20 cellular contexts compared by ENCODE assay signal in the genomic region with DNA sequence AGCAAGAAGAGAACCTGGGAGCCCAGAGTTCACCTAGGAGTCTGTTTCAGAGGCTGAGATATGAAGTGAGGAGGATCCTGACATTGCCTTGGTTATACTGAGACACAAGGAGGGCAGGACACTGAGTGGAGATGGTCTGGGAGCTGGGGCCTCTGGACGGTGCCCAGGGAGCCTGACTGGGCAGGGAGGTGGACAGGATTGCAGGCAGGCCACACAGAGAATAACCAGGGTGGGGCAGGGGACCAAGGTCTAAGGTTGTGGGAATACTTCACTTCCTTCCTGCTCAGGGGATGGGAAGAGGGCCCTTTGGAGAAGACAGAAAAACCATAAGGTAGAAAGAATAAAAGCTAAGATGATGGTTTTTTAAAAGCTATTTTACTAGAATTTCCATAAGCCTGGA. TPM values are rescaled to one million over a fixed set of nuclear protein-coding genes. Genes with fewer than 3 reads are reported as not detected.
DNase-seq lines count a peak whose midpoint lies in the region; ATAC-seq, FAIRE-seq and TF ChIP-seq lines count a peak whose summit lies in the region.
"Had no signal": no experiment of that assay in that cellular context is flagged by ENCODE, and none has a peak within 500 bp of the region (broad histone marks: within the 10 kb centered on the region; RNA-seq: fewer than 3 reads in every experiment).

No MANE protein-coding gene starts in this region.

- no peak for TF ChIP-seq CTCF in CD8-positive, alpha-beta T cell (IDR thresholded peaks at IDR 0.05)
- TF ChIP-seq CTCF in Peyer's patch (IDR thresholded peaks at IDR 0.05) = no peak

- no peak for ATAC-seq in CD8-positive, alpha-beta T cell
- peak; percentile 62 for ATAC-seq in left colon
- ATAC-seq: A549, HCT116 had no signal

- peaks cover 68% of the 10 kb centered on the region for H3K4me1 ChIP-seq in CD8-positive, alpha-beta T cell (ENCODE audit: insufficient read depth, low read length)
- H3K4me1 ChIP-seq in Peyer's patch (peaks cover 0 to 64% (median 0%) of the 10 kb centered on the region in 4 donors), small intestine (ENCODE audit: control insufficient read depth in 2 of 2, insufficient read depth in 1 of 2, low read depth in 1 of 2, low read length in 1 of 2) (peaks cover 4 to 12% of the 10 kb centered on the region in 2 donors)

- H3K27ac Mint-ChIP-seq in CD8-positive, alpha-beta T cell = peak overlapping the region; percentile 74
- H3K27ac Mint-ChIP-seq in activated T-helper 2 cell treated with anti-CD3 and anti-CD28 coated beads, Interferon-gamma antibody, Interleukin-2, Interleukin-4, amounts not matched to agents 10 μg/mL and 5 μg/mL and 100 μg/mL, durations not matched to agents 14 hours and 24 hours and 36 hours = no peak overlapping the region

- WGBS in small intestine, 3 donors = 13 to 55% (median 24%) methylated on average over 1 of the region's 1 CpG

- intact Hi-C loops in CD8-positive, alpha-beta T cell (cut with DNase I, micrococcal nuclease) = no loop called here
- intact Hi-C loops in left colon (cut with DNase I, micrococcal nuclease) = no loop called here
- intact Hi-C loops in activated T-helper 2 cell treated with anti-CD3 and anti-CD28 coated beads, Interferon-gamma antibody, Interleukin-2, Interleukin-4, amounts not matched to agents 10 μg/mL and 5 μg/mL and 100 μg/mL, durations not matched to agents 14 hours and 24 hours and 36 hours (cut with micrococcal nuclease) = no loop called here

- H3K36me3 Mint-ChIP-seq in CD8-positive, alpha-beta T cell = no peaks in the 10 kb centered on the region
- no peaks in the 10 kb centered on the region for H3K36me3 Mint-ChIP-seq in activated T-helper 2 cell treated with anti-CD3 and anti-CD28 coated beads, Interferon-gamma antibody, Interleukin-2, Interleukin-4, amounts not matched to agents 10 μg/mL and 5 μg/mL and 100 μg/mL, durations not matched to agents 14 hours and 24 hours and 36 hours (ENCODE audit: low read depth)

- POLR2A ChIA-PET in CD8-positive, alpha-beta T cell (lab: Charles Lee) = interaction anchor here (1.4 kb wide), 1 partner anchor 61 kb away, joined by 4 read pairs; no protein-coding TSS in a partner anchor

- no peak for DNase-seq in CD8-positive, alpha-beta T cell
- DNase-seq in Peyer's patch (peak in 2 of 3 donors; percentile 76), left colon (peak; percentile 60 to 71), small intestine (peak; percentile 90), activated T-cell treated with anti-CD3 and anti-CD28 coated beads for 4 hours (no peak), NCI-H2107 treated with DMSO at 0.1 percent for 48 hours (lab: John Stamatoyannopoulos, UW; ENCODE audit: unreplicated experiment) (no peak), activated gamma-delta T cell (lab: John Stamatoyannopoulos, UW) (no peak)
- DNase-seq in activated T-helper 2 cell treated with anti-CD3 and anti-CD28 coated beads, Interferon-gamma antibody, Interleukin-2, Interleukin-4, amounts not matched to agents 10 μg/mL and 5 μg/mL and 100 μg/mL, durations not matched to agents 14 hours and 24 hours and 36 hours (ENCODE audit: low spot score) = no peak
- DNase-seq: AML-193, DMS153, DMS79 treated with DMSO at 0.1 percent for 48 hours, EL, GM23248 had no signal

- FAIRE-seq in small intestine (lab: Jason Lieb, UNC) = no peak
- FAIRE-seq: A549, G401.6, GM12891, H54 had no signal

- no peaks in the 10 kb centered on the region for H3K27me3 Mint-ChIP-seq in CD8-positive, alpha-beta T cell (ENCODE audit: low read depth)
- no peaks in the 10 kb centered on the region for H3K27me3 Mint-ChIP-seq in activated T-helper 2 cell treated with anti-CD3 and anti-CD28 coated beads, Interferon-gamma antibody, Interleukin-2, Interleukin-4, amounts not matched to agents 10 μg/mL and 5 μg/mL and 100 μg/mL, durations not matched to agents 14 hours and 24 hours and 36 hours (ENCODE audit: low read depth)

- no peaks in the 10 kb centered on the region for H3K27me3 ChIP-seq in CD8-positive, alpha-beta T cell (ENCODE audit: insufficient read depth, low read length)
- H3K27me3 ChIP-seq in Peyer's patch (no peaks in the 10 kb centered on the region), small intestine (ENCODE audit: control insufficient read depth in 2 of 2, insufficient read depth in 2 of 2, low read length in 2 of 2) (no peaks in the 10 kb centered on the region)
- H3K27me3 ChIP-seq: BLaER1 had no signal

- no peaks in the 10 kb centered on the region for H3K36me3 ChIP-seq in CD8-positive, alpha-beta T cell (ENCODE audit: insufficient read depth, low read length)
- H3K36me3 ChIP-seq in Peyer's patch = no peaks in the 10 kb centered on the region
- no peaks in the 10 kb centered on the region for H3K36me3 ChIP-seq in small intestine (ENCODE audit: control insufficient read depth in 2 of 2, insufficient read depth in 2 of 2, low read length in 2 of 2)
- H3K36me3 ChIP-seq: BLaER1 had no signal

- no peak overlapping the region for H3K4me3 Mint-ChIP-seq in CD8-positive, alpha-beta T cell
- no peak overlapping the region for H3K4me3 Mint-ChIP-seq in activated T-helper 2 cell treated with anti-CD3 and anti-CD28 coated beads, Interferon-gamma antibody, Interleukin-2, Interleukin-4, amounts not matched to agents 10 μg/mL and 5 μg/mL and 100 μg/mL, durations not matched to agents 14 hours and 24 hours and 36 hours (ENCODE audit: low read depth)

- H3K4me1 Mint-ChIP-seq in CD8-positive, alpha-beta T cell (ENCODE audit: low read depth) = peaks cover 86% of the 10 kb centered on the region
- peaks cover 6% of the 10 kb centered on the region for H3K4me1 Mint-ChIP-seq in activated T-helper 2 cell treated with anti-CD3 and anti-CD28 coated beads, Interferon-gamma antibody, Interleukin-2, Interleukin-4, amounts not matched to agents 10 μg/mL and 5 μg/mL and 100 μg/mL, durations not matched to agents 14 hours and 24 hours and 36 hours (ENCODE audit: low read depth)

- no peak overlapping the region for H3K27ac ChIP-seq in CD8-positive, alpha-beta T cell (ENCODE audit: low read depth, low read length)
- H3K27ac ChIP-seq in Peyer's patch (peak overlapping the region in 3 of 4 donors; percentile 46 to 91 (median 67)), small intestine (ENCODE audit: low read depth in 1 of 2, low read length in 1 of 2) (peak overlapping the region; percentile 73 to 75)
- H3K27ac ChIP-seq: BLaER1, GM23248, HL-60 had no signal

- no peak overlapping the region for H3K4me3 ChIP-seq in CD8-positive, alpha-beta T cell (ENCODE audit: low read depth, low read length)
- no peak overlapping the region for H3K4me3 ChIP-seq in Peyer's patch
- H3K4me3 ChIP-seq in small intestine (ENCODE audit: low read depth in 1 of 2, low read length in 2 of 2) = no peak overlapping the region
- H3K4me3 ChIP-seq: A549, BLaER1, GM23248 had no signal

- H3K9me3 Mint-ChIP-seq in CD8-positive, alpha-beta T cell = no peaks in the 10 kb centered on the region
- no peaks in the 10 kb centered on the region for H3K9me3 Mint-ChIP-seq in activated T-helper 2 cell treated with anti-CD3 and anti-CD28 coated beads, Interferon-gamma antibody, Interleukin-2, Interleukin-4, amounts not matched to agents 10 μg/mL and 5 μg/mL and 100 μg/mL, durations not matched to agents 14 hours and 24 hours and 36 hours

- TF ChIP-seq POLR2A in Peyer's patch (IDR thresholded peaks at IDR 0.05) = no peak

- CTCF ChIA-PET in CD8-positive, alpha-beta T cell (lab: Charles Lee) = interaction anchor here (0.9 to 3.4 kb wide), 5 partner anchors 12 to 382 kb away, joined by 3 to 15 read pairs (median 4); partner anchors contain the start of gene EDAR

- no peaks in the 10 kb centered on the region for H3K9me3 ChIP-seq in CD8-positive, alpha-beta T cell (ENCODE audit: low read length)
- no peaks in the 10 kb centered on the region for H3K9me3 ChIP-seq in Peyer's patch
- no peaks in the 10 kb centered on the region for H3K9me3 ChIP-seq in small intestine (ENCODE audit: control insufficient read depth, low read depth)
- H3K9me3 ChIP-seq: A549, BLaER1 had no signal

RNA-seq across cellular contexts. Expression of gene EDAR, which starts 18.7 kb away (rescaled TPM):
- 1 to 10 TPM; 1.6 to 2.0 TPM for total RNA-seq in CD8-positive, alpha-beta T cell
- total RNA-seq in Peyer's patch = 1 to 10 TPM in 1 of 4 donors, under 1 TPM in 2, not detected in 1; 0.38 to 5.0 (median 0.88) TPM
- under 1 TPM; 0.43 to 0.61 TPM for total RNA-seq in left colon
- polyA plus RNA-seq in small intestine = under 1 TPM in 1 of 3 donors, not detected in 2; 0.09 TPM
- total RNA-seq in activated T-helper 2 cell treated with anti-CD3 and anti-CD28 coated beads, Interferon-gamma antibody, Interleukin-2, Interleukin-4, amounts not matched to agents 10 μg/mL and 5 μg/mL and 100 μg/mL, durations not matched to agents 14 hours and 24 hours and 36 hours = 0.11 TPM in 2 replicates
- total RNA-seq: GM23248 had no signal
- polyA plus RNA-seq: GM23248 had no signal

Comparison
In these comparisons a context has a peak if more than half of its experiments do, and no peak if none do; other contexts are left out.
1. DNase-seq: peak in Peyer's patch (2 of 3), left colon (2 of 2) and small intestine (single experiment); none in CD8-positive, alpha-beta T cell (0 of 7), activated T-helper 2 cell treated with anti-CD3 and anti-CD28 coated beads, Interferon-gamma antibody, Interleukin-2, Interleukin-4, amounts not matched to agents 10 μg/mL and 5 μg/mL and 100 μg/mL, durations not matched to agents 14 hours and 24 hours and 36 hours (single experiment), activated T-cell treated with anti-CD3 and anti-CD28 coated beads for 4 hours (single experiment), NCI-H2107 treated with DMSO at 0.1 percent for 48 hours (single experiment) and activated gamma-delta T cell (single experiment).